Comparison of ENCODE assay signal across 8 cellular contexts in genomic region chr22:39530692-39531331, GRCh38. TPM values are rescaled to one million over a fixed set of nuclear protein-coding genes. Genes with fewer than 3 reads are reported as not detected.
DNase-seq lines count a peak whose midpoint lies in the region; ATAC-seq, FAIRE-seq and TF ChIP-seq lines count a peak whose summit lies in the region.

No MANE protein-coding gene starts in this region.

- no peak overlapping the region for H4K8ac ChIP-seq in H1 (ENCODE audit: extremely low read depth, insufficient read depth, low read length)

- intact Hi-C loops in left ventricle myocardium inferior (cut with micrococcal nuclease) (no loop called here), Right ventricle myocardium superior (cut with DNase I) (no loop called here), PC-3 (cut with micrococcal nuclease) (loop anchor here (5.0 kb wide), 3 partner anchors 34 to 511 kb away; no protein-coding TSS in a partner anchor), right cardiac atrium (cut with DNase I) (loop anchor here in 2 of 4 donors (5.0 to 10.0 kb wide), 4 partner anchors 34 to 816 kb away; partner anchors contain the start of genes ADSL (in 1 of the 2) and TNRC6B (in 1 of the 2))

- no peak overlapping the region for H4K91ac ChIP-seq in H1 (replicated peaks; ENCODE audit: insufficient read length, low read length)

- TF ChIP-seq EP300 in H1 (IDR thresholded peaks at IDR 0.05; ENCODE audit: borderline replicate concordance in 1 of 2, low read depth in 2 of 2, low read length in 2 of 2), result 0 out of 3 replicates have a peak, but pooled peaks of 1 of the 2 experiments have one; percentile 26

- H3K4me2 ChIP-seq in PC-3 (ENCODE audit: low read length), result peak overlapping the region; percentile 86
- H3K4me2 ChIP-seq in H1 (ENCODE audit: insufficient read depth in 1 of 2, low read depth in 2 of 2, low read length in 2 of 2), result peak overlapping the region; percentile 19 to 79; a peak in 2 of 4 replicates
- peak overlapping the region; percentile 83 for H3K4me2 ChIP-seq in skeletal muscle satellite cell (ENCODE audit: low read length)

- no peak overlapping the region for H2BK120ac ChIP-seq in H1 (replicated peaks; ENCODE audit: low read depth, low read length)

- H3K27me3 ChIP-seq in left ventricle myocardium inferior (ENCODE audit: low read depth) (no peaks in the 10 kb centered on the region), PC-3 (ENCODE audit: low read length) (no peaks in the 10 kb centered on the region), H1 (replicated peaks in 1 of 4; ENCODE audit: control insufficient read depth in 3 of 4, extremely low read depth in 1 of 4, insufficient read depth in 3 of 4, low read length in 3 of 4) (no peaks in the 10 kb centered on the region), skeletal muscle satellite cell (ENCODE audit: control insufficient read depth, insufficient read depth, low read length) (peaks cover 3% of the 10 kb centered on the region), right cardiac atrium (ENCODE audit: control insufficient read depth, insufficient read depth) (no peaks in the 10 kb centered on the region)

- no peak overlapping the region for H3K18ac ChIP-seq in H1 (ENCODE audit: extremely low read depth, low read length)

- H3K4me3 ChIP-seq in left ventricle myocardium inferior (peak overlapping the region; percentile 97), PC-3 (ENCODE audit: low read length) (peak overlapping the region; percentile 90; the same call in 1 of the 2 replicates), H1 (ENCODE audit: extremely low read depth in 1 of 4, insufficient read depth in 2 of 4, low read depth in 3 of 4, low read length in 4 of 4) (0 out of 8 replicates have a peak overlapping the region, but pooled peaks of 1 of the 4 experiments have one; percentile 95), skeletal muscle satellite cell (ENCODE audit: low read length) (peak overlapping the region; percentile 12), right cardiac atrium (ENCODE audit: low read length) (no peak overlapping the region)

- no peaks in the 10 kb centered on the region for H3F3A ChIP-seq in PC-3 (ENCODE audit: low read length, unreplicated experiment)

- no peaks in the 10 kb centered on the region for H3K9me2 ChIP-seq in PC-3 (replicated peaks; ENCODE audit: low read length)

- H3K36me3 ChIP-seq in left ventricle myocardium inferior (peaks cover 17% of the 10 kb centered on the region), PC-3 (ENCODE audit: low read depth, low read length) (no peaks in the 10 kb centered on the region; the same call in 1 of the 2 replicates), H1 (ENCODE audit: control insufficient read depth in 2 of 4, insufficient read depth in 4 of 4, low read length in 3 of 4) (peaks cover 0 to 6% (median 1%) of the 10 kb centered on the region in 4 experiments; a peak in 4 of 8 replicates), skeletal muscle satellite cell (ENCODE audit: insufficient read depth, low read length) (peaks cover 32% of the 10 kb centered on the region)

- no peak overlapping the region for H2BK20ac ChIP-seq in H1 (ENCODE audit: low read length)

- H2AFZ ChIP-seq in PC-3 (ENCODE audit: low read length), result no peak overlapping the region
- H2AFZ ChIP-seq in H1 (ENCODE audit: low read length), result no peak overlapping the region

- H3K9ac ChIP-seq in PC-3 (ENCODE audit: low read length), result no peak overlapping the region
- no peak overlapping the region for H3K9ac ChIP-seq in H1 (replicated peaks in 1 of 4; ENCODE audit: extremely low read depth in 1 of 4, low read depth in 3 of 4, low read length in 3 of 4)
- peak overlapping the region; percentile 22 for H3K9ac ChIP-seq in skeletal muscle satellite cell (ENCODE audit: low read depth, low read length)

- no peak overlapping the region for H2AK5ac ChIP-seq in H1 (ENCODE audit: low read depth, low read length)

- no peak; a peak in 1 of 3 replicates for TF ChIP-seq POLR2A in H1 (IDR thresholded peaks at IDR 0.05; ENCODE audit: control extremely low read depth in 1 of 2, low read depth in 2 of 2, low read length in 2 of 2)

- H3K79me1 ChIP-seq in H1 (ENCODE audit: low read depth, low read length), result peaks cover 3% of the 10 kb centered on the region; the same call in 1 of the 2 replicates

- DNase-seq in left ventricle myocardium inferior, result no peak
- DNase-seq in Right ventricle myocardium superior, result no peak
- peak; percentile 57 for DNase-seq in PC-3
- DNase-seq in H1 (ENCODE audit: low read depth in 1 of 2, low spot score in 2 of 2), result no peak
- DNase-seq in activated effector memory CD4-positive, alpha-beta T cell treated with anti-CD3 and anti-CD28 coated beads, Interleukin-2, amount 50 U/mL, for 16 hours, result no peak
- DNase-seq in right cardiac atrium, result no peak

- no peak overlapping the region for H2BK5ac ChIP-seq in H1 (ENCODE audit: low read depth, low read length)

- H2BK15ac ChIP-seq in H1 (ENCODE audit: low read length), result no peak overlapping the region

- peaks cover 11% of the 10 kb centered on the region for H4K20me1 ChIP-seq in PC-3 (ENCODE audit: low read length)
- H4K20me1 ChIP-seq in H1 (replicated peaks in 1 of 2; ENCODE audit: control insufficient read depth in 1 of 2, insufficient read depth in 2 of 2, low read length in 2 of 2), result peaks cover 12 to 33% of the 10 kb centered on the region in 2 experiments

- no peak; a peak in 1 of 4 replicates for TF ChIP-seq RAD21 in H1 (IDR thresholded peaks at IDR 0.05 in 1 of 2, conservative IDR thresholded peaks at IDR 0.05 in 1 of 2; ENCODE audit: low read depth in 2 of 2, low read length in 2 of 2)

- no TSS peak for BruUV-seq in PC-3 (replicated peaks; lab: Mats Ljungman, UMichigan)

- H3K23me2 ChIP-seq in H1 (ENCODE audit: low read depth, low read length), result peaks cover 8% of the 10 kb centered on the region

- ATAC-seq in Right ventricle myocardium superior (ENCODE audit: poor library complexity) (no peak), PC-3 (no peak), right cardiac atrium (no peak), HG03439 (IDR thresholded peaks at IDR 0.05; ENCODE audit: unreplicated experiment) (no peak)

- TF ChIP-seq CTCF in left ventricle myocardium inferior (IDR thresholded peaks at IDR 0.05; ENCODE audit: borderline replicate concordance) (peak; percentile 17), PC-3 (conservative IDR thresholded peaks at IDR 0.05; ENCODE audit: low read depth, low read length) (peak; percentile 38; the same call in 1 of the 2 replicates), H1 (IDR thresholded peaks at IDR 0.05; ENCODE audit: control extremely low read depth in 1 of 3, insufficient read depth in 1 of 3, low read depth in 1 of 3, low read length in 3 of 3) (peak in 2 of 3 experiments; percentile 32 to 33; a peak in 2 of 4 replicates)

- no peak overlapping the region for H2BK12ac ChIP-seq in H1 (ENCODE audit: low read depth, low read length)

- H3K23ac ChIP-seq in H1 (ENCODE audit: insufficient read length), result no peak overlapping the region

- H3K4me1 ChIP-seq in left ventricle myocardium inferior (peaks cover 65% of the 10 kb centered on the region), PC-3 (ENCODE audit: insufficient read depth, low read length) (peaks cover 24% of the 10 kb centered on the region), H1 (replicated peaks in 1 of 4; ENCODE audit: control insufficient read depth in 3 of 4, insufficient read depth in 4 of 4, low read length in 3 of 4) (peaks cover 12 to 44% (median 25%) of the 10 kb centered on the region in 4 experiments), skeletal muscle satellite cell (ENCODE audit: control insufficient read depth, insufficient read depth, low read length) (peaks cover 40% of the 10 kb centered on the region), right cardiac atrium (ENCODE audit: control insufficient read depth, insufficient read depth, low read length) (peaks cover 9% of the 10 kb centered on the region)

- H3K9me3 ChIP-seq in left ventricle myocardium inferior (replicated peaks), result no peaks in the 10 kb centered on the region
- no peaks in the 10 kb centered on the region for H3K9me3 ChIP-seq in PC-3 (ENCODE audit: low read length)
- H3K9me3 ChIP-seq in H1 (ENCODE audit: insufficient read depth in 2 of 2, low read depth in 1 of 2, low read length in 1 of 2), result no peaks in the 10 kb centered on the region
- no peaks in the 10 kb centered on the region for H3K9me3 ChIP-seq in skeletal muscle satellite cell (replicated peaks; ENCODE audit: low read length)
- H3K9me3 ChIP-seq in right cardiac atrium (ENCODE audit: control insufficient read depth, low read length), result no peaks in the 10 kb centered on the region

- 70% methylated on average over 9 of the region's 9 CpGs; no CpG with 5 or more reads in 1 of the 2 experiments for WGBS in H1 (ENCODE audit: extremely low coverage in 1 of 2, insufficient coverage in 1 of 2, insufficient read length in 1 of 2, insufficient replicate concordance in 2 of 2, low coverage in 1 of 2, low lambda C conversion rate in 2 of 2, missing lambda C conversion rate in 1 of 2), 2 experiments
- WGBS in right cardiac atrium, result 35% methylated on average over 9 of the region's 9 CpGs

- no peak overlapping the region for H3K14ac ChIP-seq in H1 (ENCODE audit: insufficient read length)

- CTCF ChIA-PET in PC-3 (lab: Charles Lee), result interaction anchor here (0.6 kb wide), 1 partner anchor 737 kb away, joined by 5 read pairs; the partner anchor contains the start of gene DNAL4
- CTCF ChIA-PET in H1 (lab: Charles Lee; ENCODE audit: partially characterized antibody), result interaction anchor here (0.6 to 21.9 kb wide), 23 partner anchors 8 to 524 kb away, joined by 3 to 361 read pairs (median 4); partner anchors contain the start of genes ATF4 and MIEF1

- peak; percentile 19 for FAIRE-seq in H1 (lab: Jason Lieb, UNC)

- H3K79me2 ChIP-seq in PC-3 (ENCODE audit: low read length) (peaks cover 26% of the 10 kb centered on the region), H1 (ENCODE audit: control insufficient read depth in 1 of 2, insufficient read depth in 2 of 2, low read length in 2 of 2) (peaks cover 0 to 14% of the 10 kb centered on the region in 2 experiments; a peak in 2 of 4 replicates)

- POLR2A ChIA-PET in PC-3 (lab: Charles Lee; ENCODE audit: unreplicated experiment), result no interaction called here
- POLR2A ChIA-PET in H1 (lab: Charles Lee; ENCODE audit: partially characterized antibody), result interaction anchor here (0.8 to 8.9 kb wide), 6 partner anchors 10 to 212 kb away, joined by 3 to 72 read pairs (median 3); partner anchors contain the start of genes ATF4, MIEF1 and RPL3

- H3K4ac ChIP-seq in H1 (replicated peaks; ENCODE audit: insufficient read length, low read depth, low read length), result no peak overlapping the region

- no peak overlapping the region for H3K56ac ChIP-seq in H1 (replicated peaks; ENCODE audit: insufficient read length, low read depth, low read length)

- no peak overlapping the region for H4K5ac ChIP-seq in H1 (ENCODE audit: insufficient read length, low read depth, low read length)

- H3K27ac ChIP-seq in left ventricle myocardium inferior (replicated peaks) (no peak overlapping the region), PC-3 (ENCODE audit: low read length) (no peak overlapping the region), H1 (ENCODE audit: low read depth, low read length) (no peak overlapping the region), right cardiac atrium (ENCODE audit: low read length) (no peak overlapping the region)

RNA-seq across cellular contexts. Expression of gene RPS19BP1, which starts 1.7 kb away (rescaled TPM):
- total RNA-seq in left ventricle myocardium inferior (59.3 TPM), Right ventricle myocardium superior (59.0 TPM), PC-3 (2014; rRNA removed) (253 and 320 TPM in 2 replicates), right cardiac atrium (10 to 100 TPM; 55.1 to 75.5 (median 61.8) TPM)
- 77.5 and 77.9 TPM in 2 replicates for total RNA-seq in H1 (2021; fragmentation: NEBNext Ultra II Directional; extraction: Animal tissue kit (Norgen Biotek cat#: 25700))
- polyA plus RNA-seq in H1 (2011; rRNA removed) (97.9 and 120 TPM in 2 replicates), right cardiac atrium (155 TPM)
- 120 TPM for polyA plus RNA-seq in H1 (2011; cell fraction: cytosol; rRNA removed)
- 94.6 TPM for polyA plus RNA-seq in H1 (2011; cell fraction: nucleus; rRNA removed)
- 79.6 to 99.4 TPM (median 89.0 TPM) in 4 replicates for polyA plus RNA-seq in H1 (2012, experiment 1 of 2)
- 100 TPM for polyA plus RNA-seq in H1 (2012, experiment 2 of 2)
- polyA plus RNA-seq in H1 (2013, experiment 1 of 2), result 71.2 TPM
- polyA plus RNA-seq in H1 (2013, experiment 2 of 2), result 71.6 TPM
- 7.8 and 8.1 TPM in 2 replicates for polyA minus RNA-seq in H1 (2011; rRNA and poly(A)+ RNA removed)
- 16.2 TPM for polyA minus RNA-seq in H1 (2011; cell fraction: cytosol; rRNA and poly(A)+ RNA removed)
- 23.8 TPM for polyA minus RNA-seq in H1 (2011; cell fraction: nucleus; rRNA and poly(A)+ RNA removed)
- total RNA-seq in skeletal muscle satellite cell (2012; rRNA removed), result 45.2 and 62.4 TPM in 2 replicates

RNA-seq across cellular contexts. Expression of gene ATF4, which starts 10.4 kb away (rescaled TPM):
- total RNA-seq in left ventricle myocardium inferior, result 193 TPM
- 200 TPM for total RNA-seq in Right ventricle myocardium superior
- 230 and 240 TPM in 2 replicates for total RNA-seq in PC-3 (2014; rRNA removed)
- total RNA-seq in H1 (2021; fragmentation: NEBNext Ultra II Directional; extraction: Animal tissue kit (Norgen Biotek cat#: 25700)), result 543 and 553 TPM in 2 replicates
- polyA plus RNA-seq in H1 (2011; rRNA removed), result 685 and 704 TPM in 2 replicates
- 868 TPM for polyA plus RNA-seq in H1 (2011; cell fraction: cytosol; rRNA removed)
- 703 TPM for polyA plus RNA-seq in H1 (2011; cell fraction: nucleus; rRNA removed)
- 598 to 685 TPM (median 617 TPM) in 4 replicates for polyA plus RNA-seq in H1 (2012, experiment 1 of 2)
- polyA plus RNA-seq in H1 (2012, experiment 2 of 2), result 699 TPM
- 476 TPM for polyA plus RNA-seq in H1 (2013, experiment 1 of 2)
- 475 TPM for polyA plus RNA-seq in H1 (2013, experiment 2 of 2)
- polyA minus RNA-seq in H1 (2011; rRNA and poly(A)+ RNA removed), result 314 and 359 TPM in 2 replicates
- polyA minus RNA-seq in H1 (2011; cell fraction: cytosol; rRNA and poly(A)+ RNA removed), result 150 TPM
- 255 TPM for polyA minus RNA-seq in H1 (2011; cell fraction: nucleus; rRNA and poly(A)+ RNA removed)
- 164 and 266 TPM in 2 replicates for total RNA-seq in skeletal muscle satellite cell (2012; rRNA removed)
- 100 to 1,000 TPM; 156 to 254 (median 177) TPM for total RNA-seq in right cardiac atrium
- polyA plus RNA-seq in right cardiac atrium, result 244 TPM

RNA-seq across cellular contexts. Expression of gene MIEF1, which starts 28.7 kb away (rescaled TPM):
- total RNA-seq in left ventricle myocardium inferior (15.5 TPM), Right ventricle myocardium superior (16.7 TPM), PC-3 (2014; rRNA removed) (22.1 and 23.2 TPM in 2 replicates), right cardiac atrium (10 to 100 TPM; 16.3 to 22.2 (median 18.7) TPM)
- total RNA-seq in H1 (2021; fragmentation: NEBNext Ultra II Directional; extraction: Animal tissue kit (Norgen Biotek cat#: 25700)), result 31.4 and 32.7 TPM in 2 replicates
- polyA plus RNA-seq in H1 (2011; rRNA removed) (16.8 and 21.0 TPM in 2 replicates), right cardiac atrium (9.0 TPM)
- 16.4 TPM for polyA plus RNA-seq in H1 (2011; cell fraction: cytosol; rRNA removed)
- 18.5 TPM for polyA plus RNA-seq in H1 (2011; cell fraction: nucleus; rRNA removed)
- polyA plus RNA-seq in H1 (2012, experiment 1 of 2), result 22.0 to 25.2 TPM (median 22.9 TPM) in 4 replicates
- polyA plus RNA-seq in H1 (2012, experiment 2 of 2), result 14.3 TPM
- polyA plus RNA-seq in H1 (2013, experiment 1 of 2), result 18.5 TPM
- 18.4 TPM for polyA plus RNA-seq in H1 (2013, experiment 2 of 2)
- polyA minus RNA-seq in H1 (2011; rRNA and poly(A)+ RNA removed), result 36.0 and 36.1 TPM in 2 replicates
- polyA minus RNA-seq in H1 (2011; cell fraction: cytosol; rRNA and poly(A)+ RNA removed), result 17.9 TPM
- 17.9 TPM for polyA minus RNA-seq in H1 (2011; cell fraction: nucleus; rRNA and poly(A)+ RNA removed)
- 33.6 and 33.7 TPM in 2 replicates for total RNA-seq in skeletal muscle satellite cell (2012; rRNA removed)

RNA-seq across cellular contexts. Expression of gene CACNA1I, which starts 39.7 kb away (rescaled TPM):
- total RNA-seq in left ventricle myocardium inferior (0.05 TPM), Right ventricle myocardium superior (0.03 TPM), PC-3 (2014; rRNA removed) (0.06 TPM in 1 of 2 replicates, not detected in the other), right cardiac atrium (under 1 TPM in 1 of 4 donors, not detected in 3; 0.06 TPM)
- total RNA-seq in H1 (2021; fragmentation: NEBNext Ultra II Directional; extraction: Animal tissue kit (Norgen Biotek cat#: 25700)), result 1.2 and 1.3 TPM in 2 replicates
- polyA plus RNA-seq in H1 (2011; rRNA removed) (0.77 and 1.3 TPM in 2 replicates), right cardiac atrium (0.07 TPM)
- polyA plus RNA-seq in H1 (2011; cell fraction: cytosol; rRNA removed), result 1.2 TPM
- polyA plus RNA-seq in H1 (2011; cell fraction: nucleus; rRNA removed), result 7.1 TPM
- 0.91 to 1.4 TPM (median 1.2 TPM) in 4 replicates for polyA plus RNA-seq in H1 (2012, experiment 1 of 2)
- 0.71 TPM for polyA plus RNA-seq in H1 (2012, experiment 2 of 2)
- polyA plus RNA-seq in H1 (2013, experiment 1 of 2), result 1.3 TPM
- polyA plus RNA-seq in H1 (2013, experiment 2 of 2), result 1.3 TPM
- 1.00 and 1.3 TPM in 2 replicates for polyA minus RNA-seq in H1 (2011; rRNA and poly(A)+ RNA removed)
- 0.95 TPM for polyA minus RNA-seq in H1 (2011; cell fraction: cytosol; rRNA and poly(A)+ RNA removed)
- polyA minus RNA-seq in H1 (2011; cell fraction: nucleus; rRNA and poly(A)+ RNA removed), result 1.6 TPM
- not detected in 2 replicates for total RNA-seq in skeletal muscle satellite cell (2012; rRNA removed)
